ENCODE assay signal across 1 cellular context in the genomic region with DNA sequence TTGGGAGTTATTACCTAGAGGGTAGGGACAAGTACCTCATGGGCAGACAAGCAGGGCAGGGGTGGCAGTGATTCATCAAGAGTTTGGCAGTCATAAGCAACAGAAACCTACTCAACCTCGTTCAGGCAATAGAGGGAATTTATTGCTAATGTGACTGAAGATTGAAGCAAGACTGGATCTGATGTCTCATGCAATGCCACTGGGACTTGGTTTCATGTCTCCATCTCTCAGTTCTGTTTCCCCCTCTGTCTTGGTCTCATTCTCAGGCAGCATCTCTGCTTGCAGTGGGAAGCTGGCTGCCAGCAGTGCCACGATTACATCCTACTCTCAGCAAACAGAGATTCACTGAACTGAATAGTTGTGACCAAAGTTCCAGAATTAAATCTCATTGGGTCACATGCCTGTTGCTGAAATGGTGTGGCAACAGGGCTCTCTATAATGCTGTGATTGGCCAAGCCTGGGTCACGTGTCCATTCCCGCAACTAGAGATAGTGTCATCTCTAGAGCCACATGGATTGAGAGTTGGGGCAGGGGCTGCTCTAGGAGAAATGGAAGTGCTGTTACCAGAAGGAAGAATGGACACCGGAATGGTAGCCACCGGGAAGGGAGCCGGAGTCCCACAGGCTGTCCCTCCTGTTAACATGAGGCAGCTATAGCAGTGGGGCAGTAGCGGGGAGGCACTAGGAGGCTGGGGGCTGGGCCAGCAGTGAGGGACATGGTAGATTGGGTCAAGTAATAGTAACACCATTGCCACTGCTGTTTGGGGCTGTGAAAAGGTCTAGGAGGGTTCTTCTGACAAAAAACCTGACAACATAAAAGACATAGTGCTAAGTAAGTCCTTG.
TF ChIP-seq lines count a peak whose summit lies in the region.

No MANE protein-coding gene starts in this region.

TF ChIP-seq in K562, 482 proteins besides CTCF, POLR2A, EP300 and RAD21 (continued from another document and continues in another):
- TF ChIP-seq RCOR1 (IDR thresholded peaks at IDR 0.05; ENCODE audit: borderline replicate concordance in 1 of 2, low read depth in 2 of 2, low read length in 2 of 2) (peak in 1 of 2 experiments; percentile 79; a peak in 2 of 4 replicates), HDAC3 (IDR thresholded peaks at IDR 0.05; ENCODE audit: borderline replicate concordance, partially characterized antibody) (peak; percentile 36), ERF (CRISPR knock-in tag; IDR thresholded peaks at IDR 0.05) (no peak), ZNF239 (CRISPR knock-in tag; IDR thresholded peaks at IDR 0.05) (peak; percentile 34), SUPT5H (IDR thresholded peaks at IDR 0.05) (peak; percentile 50; the same call in 1 of the 2 replicates), BACH1 (tag; IDR thresholded peaks at IDR 0.05) (peak; percentile 64; the same call in 1 of the 2 replicates), FOXK1 (CRISPR knock-in tag; IDR thresholded peaks at IDR 0.05; ENCODE audit: borderline replicate concordance) (peak; percentile 90), SRF (CRISPR knock-in tag; IDR thresholded peaks at IDR 0.05) (0 out of 4 replicates have a peak, but pooled peaks of 1 of the 2 experiments have one; percentile 5), RBM34 (IDR thresholded peaks at IDR 0.05; ENCODE audit: borderline replicate concordance, insufficient read depth, low read length) (no peak), MYBL2 (IDR thresholded peaks at IDR 0.05; ENCODE audit: low read depth) (no peak), MYBL2 (CRISPR knock-in tag; IDR thresholded peaks at IDR 0.05; ENCODE audit: borderline replicate concordance) (no peak), SETDB1 (IDR thresholded peaks at IDR 0.05; ENCODE audit: low read length) (no peak), ELF4 (CRISPR knock-in tag; IDR thresholded peaks at IDR 0.05) (0 out of 2 replicates have a peak, but pooled peaks have one; percentile 67), POLR2H (tag; IDR thresholded peaks at IDR 0.05; ENCODE audit: low read depth) (peak; percentile 83), MAZ (CRISPR knock-in tag; conservative IDR thresholded peaks at IDR 0.05 in 1 of 2, IDR thresholded peaks at IDR 0.05 in 1 of 2) (peak; percentile 18 to 52; a peak in 3 of 4 replicates), DPF2 (IDR thresholded peaks at IDR 0.05) (no peak; the same call in 1 of the 2 replicates), FOXJ2 (tag; IDR thresholded peaks at IDR 0.05) (peak; percentile 63; the same call in 1 of the 2 replicates), BHLHE40 (IDR thresholded peaks at IDR 0.05; ENCODE audit: low read length) (peak; percentile 80), ZNF175 (CRISPR knock-in tag; IDR thresholded peaks at IDR 0.05; ENCODE audit: low read depth) (peak; percentile 89), CBFA2T2 (conservative IDR thresholded peaks at IDR 0.05) (peak; percentile 89), MECOM (CRISPR knock-in tag; IDR thresholded peaks at IDR 0.05) (peak; percentile 75), FOXK2 (conservative IDR thresholded peaks at IDR 0.05 in 1 of 2, IDR thresholded peaks at IDR 0.05 in 1 of 2; ENCODE audit: low read depth in 2 of 2) (peak; percentile 87 to 92), FUS (optimal IDR thresholded peaks at IDR 0.05; ENCODE audit: low read depth, low read length) (no peak), PHF8 (IDR thresholded peaks at IDR 0.05; ENCODE audit: borderline replicate concordance, low read length) (peak; percentile 39; the same call in 1 of the 2 replicates), SREBF1 (IDR thresholded peaks at IDR 0.05; ENCODE audit: borderline replicate concordance, low read depth, low read length) (peak; percentile 42; the same call in 1 of the 2 replicates), CHCHD3 (CRISPR knock-in tag; IDR thresholded peaks at IDR 0.05) (no peak), HDAC2 (IDR thresholded peaks at IDR 0.05) (no peak), ATF7 (IDR thresholded peaks at IDR 0.05) (peak; percentile 86), ZBTB17 (CRISPR knock-in tag; IDR thresholded peaks at IDR 0.05) (0 out of 2 replicates have a peak, but pooled peaks have one; percentile 50), RHOXF2B (CRISPR knock-in tag; conservative IDR thresholded peaks at IDR 0.05) (no peak), DMBX1 (CRISPR knock-in tag; IDR thresholded peaks at IDR 0.05; ENCODE audit: borderline replicate concordance) (peak; percentile 72; the same call in 1 of the 2 replicates), XRCC5 (IDR thresholded peaks at IDR 0.05; ENCODE audit: low read depth, low read length) (0 out of 2 replicates have a peak, but pooled peaks have one; percentile 16), CEBPG (CRISPR knock-in tag; IDR thresholded peaks at IDR 0.05) (peak; percentile 94), CEBPG (tag; conservative IDR thresholded peaks at IDR 0.05 in 1 of 2, IDR thresholded peaks at IDR 0.05 in 1 of 2) (peak; percentile 92 to 93), RBM25 (IDR thresholded peaks at IDR 0.05; ENCODE audit: low read depth, low read length, severe bottlenecking) (peak; percentile 77), SOX6 (IDR thresholded peaks at IDR 0.05) (peak; percentile 45; the same call in 1 of the 2 replicates)
- TF ChIP-seq, protein P1, sequence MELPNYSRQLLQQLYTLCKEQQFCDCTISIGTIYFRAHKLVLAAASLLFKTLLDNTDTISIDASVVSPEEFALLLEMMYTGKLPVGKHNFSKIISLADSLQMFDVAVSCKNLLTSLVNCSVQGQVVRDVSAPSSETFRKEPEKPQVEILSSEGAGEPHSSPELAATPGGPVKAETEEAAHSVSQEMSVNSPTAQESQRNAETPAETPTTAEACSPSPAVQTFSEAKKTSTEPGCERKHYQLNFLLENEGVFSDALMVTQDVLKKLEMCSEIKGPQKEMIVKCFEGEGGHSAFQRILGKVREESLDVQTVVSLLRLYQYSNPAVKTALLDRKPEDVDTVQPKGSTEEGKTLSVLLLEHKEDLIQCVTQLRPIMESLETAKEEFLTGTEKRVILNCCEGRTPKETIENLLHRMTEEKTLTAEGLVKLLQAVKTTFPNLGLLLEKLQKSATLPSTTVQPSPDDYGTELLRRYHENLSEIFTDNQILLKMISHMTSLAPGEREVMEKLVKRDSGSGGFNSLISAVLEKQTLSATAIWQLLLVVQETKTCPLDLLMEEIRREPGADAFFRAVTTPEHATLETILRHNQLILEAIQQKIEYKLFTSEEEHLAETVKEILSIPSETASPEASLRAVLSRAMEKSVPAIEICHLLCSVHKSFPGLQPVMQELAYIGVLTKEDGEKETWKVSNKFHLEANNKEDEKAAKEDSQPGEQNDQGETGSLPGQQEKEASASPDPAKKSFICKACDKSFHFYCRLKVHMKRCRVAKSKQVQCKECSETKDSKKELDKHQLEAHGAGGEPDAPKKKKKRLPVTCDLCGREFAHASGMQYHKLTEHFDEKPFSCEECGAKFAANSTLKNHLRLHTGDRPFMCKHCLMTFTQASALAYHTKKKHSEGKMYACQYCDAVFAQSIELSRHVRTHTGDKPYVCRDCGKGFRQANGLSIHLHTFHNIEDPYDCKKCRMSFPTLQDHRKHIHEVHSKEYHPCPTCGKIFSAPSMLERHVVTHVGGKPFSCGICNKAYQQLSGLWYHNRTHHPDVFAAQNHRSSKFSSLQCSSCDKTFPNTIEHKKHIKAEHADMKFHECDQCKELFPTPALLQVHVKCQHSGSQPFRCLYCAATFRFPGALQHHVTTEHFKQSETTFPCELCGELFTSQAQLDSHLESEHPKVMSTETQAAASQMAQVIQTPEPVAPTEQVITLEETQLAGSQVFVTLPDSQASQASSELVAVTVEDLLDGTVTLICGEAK (IDR thresholded peaks at IDR 0.05): no peak
- TF ChIP-seq, protein P1 (CRISPR knock-in tag; IDR thresholded peaks at IDR 0.05): no peak
- TF ChIP-seq, protein P2, sequence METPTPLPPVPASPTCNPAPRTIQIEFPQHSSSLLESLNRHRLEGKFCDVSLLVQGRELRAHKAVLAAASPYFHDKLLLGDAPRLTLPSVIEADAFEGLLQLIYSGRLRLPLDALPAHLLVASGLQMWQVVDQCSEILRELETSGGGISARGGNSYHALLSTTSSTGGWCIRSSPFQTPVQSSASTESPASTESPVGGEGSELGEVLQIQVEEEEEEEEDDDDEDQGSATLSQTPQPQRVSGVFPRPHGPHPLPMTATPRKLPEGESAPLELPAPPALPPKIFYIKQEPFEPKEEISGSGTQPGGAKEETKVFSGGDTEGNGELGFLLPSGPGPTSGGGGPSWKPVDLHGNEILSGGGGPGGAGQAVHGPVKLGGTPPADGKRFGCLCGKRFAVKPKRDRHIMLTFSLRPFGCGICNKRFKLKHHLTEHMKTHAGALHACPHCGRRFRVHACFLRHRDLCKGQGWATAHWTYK (CRISPR knock-in tag; IDR thresholded peaks at IDR 0.05): peak; percentile 52; the same call in 1 of the 2 replicates
- TF ChIP-seq, protein P3, sequence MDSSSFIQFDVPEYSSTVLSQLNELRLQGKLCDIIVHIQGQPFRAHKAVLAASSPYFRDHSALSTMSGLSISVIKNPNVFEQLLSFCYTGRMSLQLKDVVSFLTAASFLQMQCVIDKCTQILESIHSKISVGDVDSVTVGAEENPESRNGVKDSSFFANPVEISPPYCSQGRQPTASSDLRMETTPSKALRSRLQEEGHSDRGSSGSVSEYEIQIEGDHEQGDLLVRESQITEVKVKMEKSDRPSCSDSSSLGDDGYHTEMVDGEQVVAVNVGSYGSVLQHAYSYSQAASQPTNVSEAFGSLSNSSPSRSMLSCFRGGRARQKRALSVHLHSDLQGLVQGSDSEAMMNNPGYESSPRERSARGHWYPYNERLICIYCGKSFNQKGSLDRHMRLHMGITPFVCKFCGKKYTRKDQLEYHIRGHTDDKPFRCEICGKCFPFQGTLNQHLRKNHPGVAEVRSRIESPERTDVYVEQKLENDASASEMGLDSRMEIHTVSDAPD (CRISPR knock-in tag; IDR thresholded peaks at IDR 0.05): no peak
- TF ChIP-seq, protein P4, sequence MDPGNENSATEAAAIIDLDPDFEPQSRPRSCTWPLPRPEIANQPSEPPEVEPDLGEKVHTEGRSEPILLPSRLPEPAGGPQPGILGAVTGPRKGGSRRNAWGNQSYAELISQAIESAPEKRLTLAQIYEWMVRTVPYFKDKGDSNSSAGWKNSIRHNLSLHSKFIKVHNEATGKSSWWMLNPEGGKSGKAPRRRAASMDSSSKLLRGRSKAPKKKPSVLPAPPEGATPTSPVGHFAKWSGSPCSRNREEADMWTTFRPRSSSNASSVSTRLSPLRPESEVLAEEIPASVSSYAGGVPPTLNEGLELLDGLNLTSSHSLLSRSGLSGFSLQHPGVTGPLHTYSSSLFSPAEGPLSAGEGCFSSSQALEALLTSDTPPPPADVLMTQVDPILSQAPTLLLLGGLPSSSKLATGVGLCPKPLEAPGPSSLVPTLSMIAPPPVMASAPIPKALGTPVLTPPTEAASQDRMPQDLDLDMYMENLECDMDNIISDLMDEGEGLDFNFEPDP (CRISPR knock-in tag; IDR thresholded peaks at IDR 0.05): 0 out of 2 replicates have a peak, but pooled peaks have one; percentile 36
- TF ChIP-seq, protein P5, sequence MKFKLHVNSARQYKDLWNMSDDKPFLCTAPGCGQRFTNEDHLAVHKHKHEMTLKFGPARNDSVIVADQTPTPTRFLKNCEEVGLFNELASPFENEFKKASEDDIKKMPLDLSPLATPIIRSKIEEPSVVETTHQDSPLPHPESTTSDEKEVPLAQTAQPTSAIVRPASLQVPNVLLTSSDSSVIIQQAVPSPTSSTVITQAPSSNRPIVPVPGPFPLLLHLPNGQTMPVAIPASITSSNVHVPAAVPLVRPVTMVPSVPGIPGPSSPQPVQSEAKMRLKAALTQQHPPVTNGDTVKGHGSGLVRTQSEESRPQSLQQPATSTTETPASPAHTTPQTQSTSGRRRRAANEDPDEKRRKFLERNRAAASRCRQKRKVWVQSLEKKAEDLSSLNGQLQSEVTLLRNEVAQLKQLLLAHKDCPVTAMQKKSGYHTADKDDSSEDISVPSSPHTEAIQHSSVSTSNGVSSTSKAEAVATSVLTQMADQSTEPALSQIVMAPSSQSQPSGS (CRISPR knock-in tag; IDR thresholded peaks at IDR 0.05): no peak
- TF ChIP-seq, protein P6, sequence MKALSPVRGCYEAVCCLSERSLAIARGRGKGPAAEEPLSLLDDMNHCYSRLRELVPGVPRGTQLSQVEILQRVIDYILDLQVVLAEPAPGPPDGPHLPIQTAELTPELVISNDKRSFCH (CRISPR knock-in tag; IDR thresholded peaks at IDR 0.05): no peak
- TF ChIP-seq, protein P6 (tag; IDR thresholded peaks at IDR 0.05): 0 out of 2 replicates have a peak, but pooled peaks have one; percentile 48
- TF ChIP-seq, protein P7, sequence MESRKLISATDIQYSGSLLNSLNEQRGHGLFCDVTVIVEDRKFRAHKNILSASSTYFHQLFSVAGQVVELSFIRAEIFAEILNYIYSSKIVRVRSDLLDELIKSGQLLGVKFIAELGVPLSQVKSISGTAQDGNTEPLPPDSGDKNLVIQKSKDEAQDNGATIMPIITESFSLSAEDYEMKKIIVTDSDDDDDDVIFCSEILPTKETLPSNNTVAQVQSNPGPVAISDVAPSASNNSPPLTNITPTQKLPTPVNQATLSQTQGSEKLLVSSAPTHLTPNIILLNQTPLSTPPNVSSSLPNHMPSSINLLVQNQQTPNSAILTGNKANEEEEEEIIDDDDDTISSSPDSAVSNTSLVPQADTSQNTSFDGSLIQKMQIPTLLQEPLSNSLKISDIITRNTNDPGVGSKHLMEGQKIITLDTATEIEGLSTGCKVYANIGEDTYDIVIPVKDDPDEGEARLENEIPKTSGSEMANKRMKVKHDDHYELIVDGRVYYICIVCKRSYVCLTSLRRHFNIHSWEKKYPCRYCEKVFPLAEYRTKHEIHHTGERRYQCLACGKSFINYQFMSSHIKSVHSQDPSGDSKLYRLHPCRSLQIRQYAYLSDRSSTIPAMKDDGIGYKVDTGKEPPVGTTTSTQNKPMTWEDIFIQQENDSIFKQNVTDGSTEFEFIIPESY (CRISPR knock-in tag; IDR thresholded peaks at IDR 0.05): peak; percentile 45; the same call in 1 of the 2 replicates
